8 cellular contexts compared by ENCODE assay signal in the genomic region with DNA sequence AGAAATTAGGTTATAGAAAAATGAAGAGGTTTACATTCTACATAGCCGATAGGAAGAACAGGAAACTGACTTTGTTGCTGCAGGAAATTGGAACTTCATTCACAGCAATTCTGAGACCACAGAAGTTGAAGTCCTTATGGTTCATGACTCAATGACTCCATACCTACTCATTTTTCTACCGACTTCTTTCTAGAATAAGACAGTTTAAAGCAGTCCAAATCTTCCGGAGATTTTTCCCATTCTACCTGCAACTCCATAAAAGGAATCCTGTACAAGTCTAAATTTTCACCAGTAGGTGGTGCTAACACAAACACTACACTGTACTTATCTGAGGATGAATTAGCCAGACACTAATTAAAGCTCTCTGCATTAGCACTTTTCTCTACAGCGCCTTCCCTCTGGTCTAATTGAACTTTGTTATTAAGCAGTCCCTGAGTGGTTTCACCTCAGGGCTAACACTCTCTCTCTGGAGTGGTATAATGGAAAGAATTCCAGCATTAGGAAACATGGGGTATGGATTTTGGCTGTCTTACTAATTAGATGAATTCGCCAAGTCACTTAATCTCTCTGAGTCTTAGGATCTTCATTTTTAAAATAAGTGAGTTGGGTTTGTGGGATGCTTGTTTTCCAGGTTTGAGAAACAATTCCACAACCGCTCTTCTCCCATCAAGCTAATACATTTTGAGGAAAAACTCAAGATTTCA.
A peak's percentile ranks its signal among the peaks of the same experiment; 100 is the strongest.
DNase-seq lines count a peak whose midpoint lies in the region; ATAC-seq and TF ChIP-seq lines count a peak whose summit lies in the region.

No MANE protein-coding gene starts in this region.

- H3K27me3 ChIP-seq in adrenal gland, result peaks cover 6% of the 10 kb centered on the region
- H3K27me3 ChIP-seq in hepatocyte, result no peaks in the 10 kb centered on the region
- peaks cover 0 to 9% (median 0%) of the 10 kb centered on the region in 7 donors for H3K27me3 ChIP-seq in spleen (replicated peaks in 1 of 7)

- H3K36me3 ChIP-seq in adrenal gland (replicated peaks in 1 of 2), result no peaks in the 10 kb centered on the region
- no peaks in the 10 kb centered on the region for H3K36me3 ChIP-seq in hepatocyte (replicated peaks; ENCODE audit: insufficient read depth, low read depth)
- H3K36me3 ChIP-seq in spleen, result no peaks in the 10 kb centered on the region

- H3K27ac Mint-ChIP-seq in Calu3 (ENCODE audit: unreplicated experiment) (no peak overlapping the region), HFFc6 (no peak overlapping the region)

- TF ChIP-seq CTCF in Calu3 (IDR thresholded peaks at IDR 0.05; ENCODE audit: unreplicated experiment) (peak; percentile 17), HFFc6 (IDR thresholded peaks at IDR 0.05) (peak; percentile 93), adrenal gland (IDR thresholded peaks at IDR 0.05) (peak; percentile 48 to 70 (median 62)), hepatocyte (IDR thresholded peaks at IDR 0.05; ENCODE audit: poor library complexity) (peak; percentile 75), spleen (IDR thresholded peaks at IDR 0.05 in 8 of 11, conservative IDR thresholded peaks at IDR 0.05 in 3 of 11) (peak; percentile 20 to 80 (median 65))

- H3K9me3 ChIP-seq in adrenal gland (replicated peaks in 1 of 3) (no peaks in the 10 kb centered on the region), hepatocyte (ENCODE audit: low read depth) (no peaks in the 10 kb centered on the region), spleen (peaks cover 0 to under 1% (median 0%) of the 10 kb centered on the region in 8 donors)

- H2AFZ ChIP-seq in hepatocyte, result no peak overlapping the region

- no peak for ATAC-seq in GM18868 (IDR thresholded peaks at IDR 0.05; ENCODE audit: unreplicated experiment)

- H4K20me1 ChIP-seq in hepatocyte (ENCODE audit: insufficient read depth, poor library complexity, severe bottlenecking), result no peaks in the 10 kb centered on the region

- WGBS in adrenal gland, 4 donors, result 44 to 50% (median 47%) methylated on average over 6 of the region's 6 CpGs
- 63% methylated on average over 6 of the region's 6 CpGs for WGBS in hepatocyte (ENCODE audit: low lambda C conversion rate, missing lambda C conversion rate)
- 39 to 45% (median 41%) methylated on average over 6 of the region's 6 CpGs for whole genome bisulfite sequencing in spleen, 5 donors

- TF ChIP-seq POLR2A in adrenal gland (IDR thresholded peaks at IDR 0.05), result no peak
- no peak for TF ChIP-seq POLR2A in spleen (IDR thresholded peaks at IDR 0.05)

- H3K79me2 ChIP-seq in hepatocyte, result no peaks in the 10 kb centered on the region

- peaks cover 0 to 16% of the 10 kb centered on the region in 2 donors for H3K4me1 ChIP-seq in adrenal gland (replicated peaks in 1 of 2)
- peaks cover 12% of the 10 kb centered on the region for H3K4me1 ChIP-seq in hepatocyte (ENCODE audit: insufficient read depth)
- H3K4me1 ChIP-seq in spleen, result peaks cover 5 to 39% (median 10%) of the 10 kb centered on the region in 6 donors

- H3K27me3 Mint-ChIP-seq in Calu3 (ENCODE audit: unreplicated experiment), result peaks cover 12% of the 10 kb centered on the region
- peaks cover 50% of the 10 kb centered on the region for H3K27me3 Mint-ChIP-seq in HFFc6 (ENCODE audit: insufficient read depth)

- H3K27ac ChIP-seq in adrenal gland (no peak overlapping the region), hepatocyte (no peak overlapping the region), spleen (peak overlapping the region in 1 of 8 donors; percentile 41)

- DNase-seq in Calu3 (peak; percentile 21), HFFc6 (peak; percentile 34), NCI-H460 (ENCODE audit: extremely low read depth, low read depth) (peak; percentile 24), adrenal gland (no peak), hepatocyte (ENCODE audit: low spot score) (peak; percentile 66), spleen (no peak)
- no peak for DNase-seq in stimulated activated CD4-positive, alpha-beta T cell treated with anti-CD3 and anti-CD28 coated beads, Interleukin-2, amount 100 ng/mL, for 24 hours

- no TSS peak for BruUV-seq in Calu3 (replicated peaks; lab: Mats Ljungman, UMichigan)

- no peaks in the 10 kb centered on the region for H3K9me2 ChIP-seq in hepatocyte (replicated peaks; ENCODE audit: insufficient read depth)

- H3K9me3 Mint-ChIP-seq in Calu3 (ENCODE audit: low read depth, unreplicated experiment), result no peaks in the 10 kb centered on the region
- H3K9me3 Mint-ChIP-seq in HFFc6, result peaks cover 4% of the 10 kb centered on the region

- H3K4me2 ChIP-seq in hepatocyte, result no peak overlapping the region

- H3K4me3 Mint-ChIP-seq in Calu3 (ENCODE audit: low read depth, unreplicated experiment) (no peak overlapping the region), HFFc6 (no peak overlapping the region)

- H3K4me1 Mint-ChIP-seq in Calu3 (ENCODE audit: low read depth, unreplicated experiment) (peaks cover 25% of the 10 kb centered on the region), HFFc6 (ENCODE audit: low read depth) (peaks cover 65% of the 10 kb centered on the region)

- CTCF ChIA-PET in Calu3 (lab: Charles Lee), result interaction anchor here (0.6 to 1.0 kb wide), 7 partner anchors 80 to 248 kb away, joined by 3 to 8 read pairs (median 4); no protein-coding TSS in a partner anchor

- H3K36me3 Mint-ChIP-seq in Calu3 (ENCODE audit: insufficient read depth, unreplicated experiment), result no peaks in the 10 kb centered on the region
- H3K36me3 Mint-ChIP-seq in HFFc6 (ENCODE audit: low read depth), result peaks cover 11% of the 10 kb centered on the region

- intact Hi-C loops in Calu3 (cut with micrococcal nuclease; ENCODE audit: unreplicated experiment) (loop anchor here (2.0 to 5.0 kb wide), 4 partner anchors 79 to 330 kb away; no protein-coding TSS in a partner anchor), adrenal gland (cut with DNase I) (loop anchor here (10.0 kb wide), 3 partner anchors 233 to 333 kb away; no protein-coding TSS in a partner anchor), spleen (cut with DNase I; ENCODE audit: low total_unique reads) (loop anchor here (5.0 to 10.0 kb wide), 2 partner anchors 223 to 330 kb away; no protein-coding TSS in a partner anchor)

- no peak overlapping the region for H3K4me3 ChIP-seq in adrenal gland
- H3K4me3 ChIP-seq in hepatocyte, result no peak overlapping the region
- H3K4me3 ChIP-seq in spleen, result no peak overlapping the region

Comparison
In these comparisons a context has a peak if more than half of its experiments do, and no peak if none do; other contexts are left out.
1. DNase-seq: peak in Calu3 (single experiment), HFFc6 (single experiment), NCI-H460 (single experiment) and hepatocyte (single experiment); none in adrenal gland (0 of 7), spleen (single experiment) and stimulated activated CD4-positive, alpha-beta T cell treated with anti-CD3 and anti-CD28 coated beads, Interleukin-2, amount 100 ng/mL, for 24 hours (0 of 2).
2. CTCF ChIP-seq: peak in every context shown above with its lines; median percentile 93 in HFFc6; 75 in hepatocyte; 65 in spleen; 62 in adrenal gland; 17 in Calu3.